8 cellular contexts compared by ENCODE assay signal in the genomic region with DNA sequence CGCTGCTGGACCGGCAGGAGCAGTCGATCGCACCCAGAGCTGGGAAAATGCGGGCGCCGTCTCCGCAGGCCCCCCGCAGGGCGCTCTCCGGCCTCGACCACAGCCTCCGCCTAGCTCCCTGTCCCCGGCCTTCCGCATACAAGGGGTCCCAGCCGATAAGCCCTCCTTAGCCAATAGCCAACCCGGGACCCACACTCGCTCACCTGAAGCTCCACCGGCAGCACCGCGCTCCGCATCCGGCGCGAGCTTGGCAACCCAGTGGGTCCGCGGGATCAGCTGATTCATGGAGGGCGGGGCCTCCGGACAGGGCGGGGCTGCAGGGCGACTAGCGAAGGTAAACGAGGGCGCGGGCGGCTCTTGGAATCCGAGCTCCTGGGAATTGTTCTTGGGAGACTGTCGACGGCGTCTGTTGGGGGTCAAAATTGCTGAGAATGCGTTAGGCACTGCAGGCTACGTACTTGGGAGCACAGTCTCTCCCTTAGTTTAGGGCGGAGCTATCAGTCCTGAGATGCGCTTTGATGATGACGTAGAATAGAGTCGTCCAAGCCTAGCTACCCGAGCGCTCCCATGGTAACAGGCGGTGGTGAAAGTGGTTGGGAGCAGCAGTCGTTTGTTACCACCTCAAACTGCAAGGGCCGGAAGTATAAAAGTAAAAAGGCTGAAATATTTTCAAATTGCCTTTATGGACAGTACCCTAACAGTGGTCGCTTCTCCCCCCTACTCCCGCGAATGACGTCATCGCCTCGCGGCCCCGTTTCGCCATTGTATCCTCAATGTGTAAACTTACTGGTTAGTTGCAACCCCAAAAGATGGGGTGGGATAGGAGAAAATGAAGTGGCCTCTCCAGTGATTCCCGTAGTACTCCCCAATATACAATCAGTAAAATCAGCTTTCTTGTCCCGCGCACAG. TPM values are rescaled to one million over a fixed set of nuclear protein-coding genes. Genes with fewer than 3 reads are reported as not detected.
DNase-seq lines count a peak whose midpoint lies in the region; ATAC-seq and TF ChIP-seq lines count a peak whose summit lies in the region.

TSS of gene ALS2 (minus strand) at position 260 of the 909 bp plus-strand sequence. CDS start 12,048 bp downstream, outside the sequence.

- H3K27ac ChIP-seq in SK-N-SH (ENCODE audit: low read depth in 2 of 2, low read length in 1 of 2) (peak within 1 kb of the TSS; percentile 91 to 93), temporal lobe (ENCODE audit: low read depth, low read length) (peak within 1 kb of the TSS; percentile 59)

- 2% methylated on average over 35 of the region's 63 CpGs for WGBS in SK-N-SH (ENCODE audit: low lambda C conversion rate)

- peak within 1 kb of the TSS; percentile 97 for H3K4me3 ChIP-seq in SK-N-SH (ENCODE audit: low read depth in 2 of 2, low read length in 1 of 2)

- H3K79me2 ChIP-seq in SK-N-SH (ENCODE audit: insufficient read depth) = peaks cover 47% of the 10 kb centered on the region

- peak within 1 kb of the TSS; percentile 93 for H3K27ac Mint-ChIP-seq in activated naive CD4-positive, alpha-beta T cell treated with anti-CD3 and anti-CD28 coated beads, Interleukin-2, amount 50 U/mL, for 24 hours

- H3K27me3 Mint-ChIP-seq in activated naive CD4-positive, alpha-beta T cell treated with anti-CD3 and anti-CD28 coated beads, Interleukin-2, amount 50 U/mL, for 24 hours = no peaks in the 10 kb centered on the region

- H3K36me3 ChIP-seq in SK-N-SH (replicated peaks in 1 of 2; ENCODE audit: control insufficient read depth in 1 of 2, insufficient read depth in 2 of 2, low read length in 1 of 2) = no peaks in the 10 kb centered on the region

- H3K4me2 ChIP-seq in SK-N-SH = peak within 1 kb of the TSS; percentile 95

- H3K4me1 ChIP-seq in SK-N-SH (ENCODE audit: control insufficient read depth in 1 of 2, insufficient read depth in 2 of 2, low read depth in 1 of 2, low read length in 1 of 2) = peaks cover 13 to 31% of the 10 kb centered on the region in 2 experiments

- peaks cover 20% of the 10 kb centered on the region for H3K4me1 Mint-ChIP-seq in activated naive CD4-positive, alpha-beta T cell treated with anti-CD3 and anti-CD28 coated beads, Interleukin-2, amount 50 U/mL, for 24 hours

- no peak for TF ChIP-seq RAD21 in SK-N-SH (IDR thresholded peaks at IDR 0.05; ENCODE audit: low read length)

- peaks cover 4% of the 10 kb centered on the region for H3F3A ChIP-seq in SK-N-SH (replicated peaks; ENCODE audit: insufficient read depth)

- no peaks in the 10 kb centered on the region for H3K9me2 ChIP-seq in SK-N-SH

- H4K20me1 ChIP-seq in SK-N-SH (ENCODE audit: insufficient read depth) = peaks cover 10% of the 10 kb centered on the region; the same call in 1 of the 2 replicates

- H3K27me3 ChIP-seq in SK-N-SH (ENCODE audit: insufficient read depth) = no peaks in the 10 kb centered on the region

- no peak for TF ChIP-seq CTCF in SK-N-SH (IDR thresholded peaks at IDR 0.05)

- peak within 1 kb of the TSS; percentile 91 for H3K9ac ChIP-seq in SK-N-SH

- CTCF ChIA-PET in SK-N-SH (lab: Yijun Ruan, JAX) = interaction anchor here (0.9 to 1.5 kb wide), 7 partner anchors 11 to 378 kb away, joined by 3 to 7 read pairs (median 3); no protein-coding TSS in a partner anchor

- H3K9me3 ChIP-seq in SK-N-SH = no peaks in the 10 kb centered on the region

- H2AFZ ChIP-seq in SK-N-SH (ENCODE audit: low read depth) = peak within 1 kb of the TSS; percentile 98

- POLR2A ChIA-PET in SK-N-SH (lab: Yijun Ruan, JAX) = interaction anchor here (0.7 to 1.7 kb wide), 5 partner anchors 16 to 892 kb away, joined by 3 to 10 read pairs (median 5); partner anchors contain the start of genes NIF3L1, PPIL3, SUMO1 and TMEM237

- H3K4me3 Mint-ChIP-seq in activated naive CD4-positive, alpha-beta T cell treated with anti-CD3 and anti-CD28 coated beads, Interleukin-2, amount 50 U/mL, for 24 hours = peak within 1 kb of the TSS; percentile 95

- peak; percentile 94 for ATAC-seq in HG02571 (IDR thresholded peaks at IDR 0.05; ENCODE audit: unreplicated experiment)

- no peaks in the 10 kb centered on the region for H3K36me3 Mint-ChIP-seq in activated naive CD4-positive, alpha-beta T cell treated with anti-CD3 and anti-CD28 coated beads, Interleukin-2, amount 50 U/mL, for 24 hours

- peak; percentile 99 for DNase-seq in GM04504 (ENCODE audit: low read depth)
- peak; percentile 95 for DNase-seq in NCI-H1048 (lab: John Stamatoyannopoulos, UW)
- DNase-seq in SK-N-SH = peak; percentile 90
- DNase-seq in glomerular endothelial cell (ENCODE audit: extremely low read depth, low read depth, low spot score) = peak; percentile 89
- DNase-seq in occipital lobe (lab: John Stamatoyannopoulos, UW) = peak; percentile 93

- H3K9me3 Mint-ChIP-seq in activated naive CD4-positive, alpha-beta T cell treated with anti-CD3 and anti-CD28 coated beads, Interleukin-2, amount 50 U/mL, for 24 hours = no peaks in the 10 kb centered on the region

- TF ChIP-seq EP300 in SK-N-SH (IDR thresholded peaks at IDR 0.05; ENCODE audit: borderline replicate concordance in 1 of 2, low read depth in 1 of 2, low read length in 1 of 2) = no peak

TF ChIP-seq in SK-N-SH, 30 proteins besides CTCF, POLR2A, EP300 and RAD21 (continues in another document):
- TF ChIP-seq, protein P1, sequence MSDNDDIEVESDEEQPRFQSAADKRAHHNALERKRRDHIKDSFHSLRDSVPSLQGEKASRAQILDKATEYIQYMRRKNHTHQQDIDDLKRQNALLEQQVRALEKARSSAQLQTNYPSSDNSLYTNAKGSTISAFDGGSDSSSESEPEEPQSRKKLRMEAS (IDR thresholded peaks at IDR 0.05; ENCODE audit: low read depth) = no peak; the same call in 1 of the 2 replicates
- TF ChIP-seq PBX3 (IDR thresholded peaks at IDR 0.05) = peak; percentile 45
- no peak for TF ChIP-seq RXRA (IDR thresholded peaks at IDR 0.05; ENCODE audit: borderline replicate concordance, low read depth)
- peak; percentile 55 for TF ChIP-seq CHD2 (IDR thresholded peaks at IDR 0.05; ENCODE audit: low read length, partially characterized antibody)
- no peak; the same call in 1 of the 2 replicates for TF ChIP-seq NFIC (IDR thresholded peaks at IDR 0.05; ENCODE audit: borderline replicate concordance)
- no peak for TF ChIP-seq TCF12 (IDR thresholded peaks at IDR 0.05)
- no peak for TF ChIP-seq SMC3 (IDR thresholded peaks at IDR 0.05; ENCODE audit: low read depth, low read length)
- TF ChIP-seq GATA2 (CRISPR knock-in tag; IDR thresholded peaks at IDR 0.05) = no peak
- TF ChIP-seq RCOR1 (IDR thresholded peaks at IDR 0.05; ENCODE audit: low read length) = 0 out of 2 replicates have a peak, but pooled peaks have one; percentile 3
- peak; percentile 76 for TF ChIP-seq MXI1 (IDR thresholded peaks at IDR 0.05; ENCODE audit: low read depth, low read length)
- no peak for TF ChIP-seq REST (IDR thresholded peaks at IDR 0.05; ENCODE audit: low read depth, low read length)
- TF ChIP-seq TEAD4 (IDR thresholded peaks at IDR 0.05; ENCODE audit: borderline replicate concordance, insufficient read depth) = 0 out of 2 replicates have a peak, but pooled peaks have one; percentile 10
- TF ChIP-seq, protein P2, sequence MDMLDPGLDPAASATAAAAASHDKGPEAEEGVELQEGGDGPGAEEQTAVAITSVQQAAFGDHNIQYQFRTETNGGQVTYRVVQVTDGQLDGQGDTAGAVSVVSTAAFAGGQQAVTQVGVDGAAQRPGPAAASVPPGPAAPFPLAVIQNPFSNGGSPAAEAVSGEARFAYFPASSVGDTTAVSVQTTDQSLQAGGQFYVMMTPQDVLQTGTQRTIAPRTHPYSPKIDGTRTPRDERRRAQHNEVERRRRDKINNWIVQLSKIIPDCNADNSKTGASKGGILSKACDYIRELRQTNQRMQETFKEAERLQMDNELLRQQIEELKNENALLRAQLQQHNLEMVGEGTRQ (IDR thresholded peaks at IDR 0.05; ENCODE audit: borderline replicate concordance, low read depth, low read length) = no peak
- no peak for TF ChIP-seq EZH2phosphoT487 (IDR thresholded peaks at IDR 0.05; ENCODE audit: borderline replicate concordance, low read depth)
- TF ChIP-seq NRF1 (IDR thresholded peaks at IDR 0.05; ENCODE audit: low read depth, low read length) = no peak

RNA-seq across cellular contexts. Expression of gene ALS2, which starts in this region (rescaled TPM):
- polyA plus RNA-seq in SK-N-SH (2012; rRNA removed) = 11.6 and 18.5 TPM in 2 replicates
- 13.0 and 14.1 TPM in 2 replicates for polyA plus RNA-seq in SK-N-SH (2012; cell fraction: cytosol; rRNA removed)
- 13.8 and 26.9 TPM in 2 replicates for polyA plus RNA-seq in SK-N-SH (2012; cell fraction: nucleus; rRNA removed)
- total RNA-seq in glomerular endothelial cell = 20.8 and 23.5 TPM in 2 replicates
- 79.7 TPM for total RNA-seq in occipital lobe
- total RNA-seq in temporal lobe = 39.3 TPM

Comparison
In these comparisons a context has a peak if more than half of its experiments do, and no peak if none do; other contexts are left out.
1. Peak in every context shown above with its lines: DNase-seq, ATAC-seq, H3K4me3 ChIP-seq and H3K27ac ChIP-seq.